In genomic region chr7:32494946-32495297, GRCh38 we compare ENCODE assay signal across 8 cellular contexts. TPM values are rescaled to one million over a fixed set of nuclear protein-coding genes. Genes with fewer than 3 reads are reported as not detected.
DNase-seq lines count a peak whose midpoint lies in the region; ATAC-seq and TF ChIP-seq lines count a peak whose summit lies in the region.

No MANE protein-coding gene starts in this region.

- TF ChIP-seq POLR2A in heart left ventricle (IDR thresholded peaks at IDR 0.05), result no peak

- POLR2A ChIA-PET in T-cell (lab: Charles Lee), result interaction anchor here in 1 of 2 donors (0.6 to 0.9 kb wide), 2 partner anchors 50 to 545 kb away, joined by 3 to 5 read pairs; no protein-coding TSS in a partner anchor

- no peaks in the 10 kb centered on the region for H3K27me3 ChIP-seq in heart left ventricle

- H3K27ac ChIP-seq in heart left ventricle (peak overlapping the region; percentile 17 to 99 (median 95)), skin epidermis (peak overlapping the region in 20 of 21 experiments; percentile 56 to 99 (median 96))

- H3K9me3 Mint-ChIP-seq in T-cell, result no peaks in the 10 kb centered on the region

- no peak for DNase-seq in T-cell
- no peak for DNase-seq in heart left ventricle
- no peak for DNase-seq in NCI-H1694 treated with DMSO at 0.1 percent for 48 hours (lab: John Stamatoyannopoulos, UW)
- no peak for DNase-seq in T-helper 9 cell
- DNase-seq in 8988T, result no peak

- ATAC-seq in GM18499 (IDR thresholded peaks at IDR 0.05; ENCODE audit: insufficient read depth, unreplicated experiment) (peak; percentile 21), HG02588 (IDR thresholded peaks at IDR 0.05; ENCODE audit: unreplicated experiment) (peak; percentile 5), T-cell (replicated peaks in 1 of 4) (no peak), heart left ventricle (peak in 1 of 4 donors; percentile 7)

- CTCF ChIA-PET in T-cell (lab: Charles Lee), result no interaction called here

- peak overlapping the region; percentile 36 to 96 (median 90) for H3K4me3 ChIP-seq in heart left ventricle
- H3K4me3 ChIP-seq in skin epidermis, result peak overlapping the region; percentile 87 to 95 (median 94)

- peak overlapping the region; percentile 90 to 98 (median 91) for H3K4me3 Mint-ChIP-seq in T-cell

- H3K27me3 Mint-ChIP-seq in T-cell, result no peaks in the 10 kb centered on the region

- peaks cover 0 to 3% (median 0%) of the 10 kb centered on the region in 12 donors for H3K9me3 ChIP-seq in heart left ventricle

- intact Hi-C loops in heart left ventricle (cut with DNase I), result loop anchor here in 5 of 10 donors (5.0 to 10.0 kb wide), 4 partner anchors 70 to 400 kb away; partner anchors contain the start of gene KBTBD2 (in 1 of the 5)

- H3K27ac Mint-ChIP-seq in T-cell, result peak overlapping the region; percentile 95 to 96

- WGBS in heart left ventricle, 4 donors, result 0 to 1% (median 0%) methylated on average over 14 of the region's 14 CpGs

- H3K4me1 ChIP-seq in heart left ventricle, result peaks cover 0 to 29% (median 14%) of the 10 kb centered on the region in 12 donors

- H3K4me1 Mint-ChIP-seq in T-cell, result peaks cover 46 to 55% (median 46%) of the 10 kb centered on the region in 3 donors

- peaks cover 8% of the 10 kb centered on the region for H3K36me3 Mint-ChIP-seq in T-cell

- H3K36me3 ChIP-seq in heart left ventricle, result no peaks in the 10 kb centered on the region

- TF ChIP-seq CTCF in heart left ventricle (IDR thresholded peaks at IDR 0.05), result no peak

RNA-seq across cellular contexts. Expression of gene AVL9, which starts 0.4 kb away (rescaled TPM):
- total RNA-seq in T-cell (10 to 100 TPM; 39.3 to 44.9 (median 39.7) TPM), heart left ventricle (10 to 100 TPM in 7 of 9 donors, 1 to 10 TPM in 2; 7.1 to 22.3 (median 16.7) TPM)
- polyA plus RNA-seq in heart left ventricle, result 10 to 100 TPM in 1 of 2 donors, 1 to 10 TPM in 1; 4.6 to 15.6 TPM

RNA-seq across cellular contexts. Expression of gene LSM5, which starts 4.7 kb away (rescaled TPM):
- total RNA-seq in T-cell (10 to 100 TPM; 26.7 to 31.6 (median 29.3) TPM), heart left ventricle (10 to 100 TPM; 10.8 to 43.0 (median 35.6) TPM)
- polyA plus RNA-seq in heart left ventricle, result 10 to 100 TPM; 55.2 to 67.5 TPM

Comparison
In these comparisons a context has a peak if more than half of its experiments do, and no peak if none do; other contexts are left out.
1. ATAC-seq: peak in GM18499 (single experiment) and HG02588 (single experiment); none in T-cell (0 of 4).